In genomic region chr12:32302218-32302826, GRCh38 we compare ENCODE assay signal across 9 cellular contexts.
DNase-seq lines count a peak whose midpoint lies in the region; ATAC-seq and TF ChIP-seq lines count a peak whose summit lies in the region.
"Had no signal": no experiment of that assay in that cellular context is flagged by ENCODE, and none has a peak within 500 bp of the region (broad histone marks: within the 10 kb centered on the region; RNA-seq: fewer than 3 reads in every experiment).

No MANE protein-coding gene starts in this region.

- DNase-seq in DMS79 treated with DMSO at 0.1 percent for 48 hours (lab: John Stamatoyannopoulos, UW) = peak; percentile 4
- no peak for DNase-seq in DMS79 (lab: John Stamatoyannopoulos, UW)
- peak; percentile 58 for DNase-seq in RKO (ENCODE audit: low spot score)
- DNase-seq in fibroblast of pulmonary artery (ENCODE audit: low read depth) = peak; percentile 51
- DNase-seq in upper lobe of right lung = no peak
- DNase-seq in sigmoid colon = no peak

- H3K36me3 ChIP-seq in upper lobe of right lung (no peaks in the 10 kb centered on the region), sigmoid colon (peaks cover 0 to 10% (median 0%) of the 10 kb centered on the region in 4 donors)

- TF ChIP-seq CTCF in fibroblast of pulmonary artery (IDR thresholded peaks at IDR 0.05; ENCODE audit: low read length, missing control alignments) = peak; percentile 66
- TF ChIP-seq CTCF in upper lobe of right lung (IDR thresholded peaks at IDR 0.05) = peak; percentile 32
- TF ChIP-seq CTCF in sigmoid colon (IDR thresholded peaks at IDR 0.05) = peak in 1 of 4 experiments; percentile 16

- H3K4me3 ChIP-seq in fibroblast of pulmonary artery (replicated peaks; ENCODE audit: low read depth, low read length) (no peak overlapping the region), upper lobe of right lung (no peak overlapping the region), sigmoid colon (no peak overlapping the region)
- H3K4me3 ChIP-seq: A549 had no signal

- no peak for TF ChIP-seq POLR2A in sigmoid colon (IDR thresholded peaks at IDR 0.05)

- ATAC-seq in GM19397 (IDR thresholded peaks at IDR 0.05; ENCODE audit: unreplicated experiment) (peak; percentile 86), HG03342 (IDR thresholded peaks at IDR 0.05; ENCODE audit: unreplicated experiment) (peak; percentile 95), upper lobe of right lung (peak; percentile 65)
- ATAC-seq: A549 had no signal

- H3K9me3 ChIP-seq in upper lobe of right lung (no peaks in the 10 kb centered on the region), sigmoid colon (no peaks in the 10 kb centered on the region)
- H3K9me3 ChIP-seq: A549 had no signal

- H3K27me3 ChIP-seq in upper lobe of right lung = no peaks in the 10 kb centered on the region
- no peaks in the 10 kb centered on the region for H3K27me3 ChIP-seq in sigmoid colon

- no peak overlapping the region for H3K27ac ChIP-seq in upper lobe of right lung
- H3K27ac ChIP-seq in sigmoid colon = no peak overlapping the region

- no peak for TF ChIP-seq EP300 in sigmoid colon (IDR thresholded peaks at IDR 0.05)

- intact Hi-C loops in upper lobe of right lung (cut with DNase I) (no loop called here), sigmoid colon (cut with DNase I) (loop anchor here (10.0 kb wide), 1 partner anchor 338 kb away; no protein-coding TSS in a partner anchor)

- H3K4me1 ChIP-seq in upper lobe of right lung (no peaks in the 10 kb centered on the region), sigmoid colon (no peaks in the 10 kb centered on the region)

- WGBS in sigmoid colon, 2 donors = 36 to 89% methylated on average over 3 of the region's 3 CpGs

Comparison
In these comparisons a context has a peak if more than half of its experiments do, and no peak if none do; other contexts are left out.
1. DNase-seq: peak in DMS79 treated with DMSO at 0.1 percent for 48 hours (single experiment), RKO (single experiment) and fibroblast of pulmonary artery (single experiment); none in DMS79 (single experiment), upper lobe of right lung (single experiment) and sigmoid colon (single experiment).
2. Peak in every context shown above with its lines, with median percentiles within 50 percentile points of each other: ATAC-seq.